Comparison of ENCODE assay signal across 8 cellular contexts in the genomic region with DNA sequence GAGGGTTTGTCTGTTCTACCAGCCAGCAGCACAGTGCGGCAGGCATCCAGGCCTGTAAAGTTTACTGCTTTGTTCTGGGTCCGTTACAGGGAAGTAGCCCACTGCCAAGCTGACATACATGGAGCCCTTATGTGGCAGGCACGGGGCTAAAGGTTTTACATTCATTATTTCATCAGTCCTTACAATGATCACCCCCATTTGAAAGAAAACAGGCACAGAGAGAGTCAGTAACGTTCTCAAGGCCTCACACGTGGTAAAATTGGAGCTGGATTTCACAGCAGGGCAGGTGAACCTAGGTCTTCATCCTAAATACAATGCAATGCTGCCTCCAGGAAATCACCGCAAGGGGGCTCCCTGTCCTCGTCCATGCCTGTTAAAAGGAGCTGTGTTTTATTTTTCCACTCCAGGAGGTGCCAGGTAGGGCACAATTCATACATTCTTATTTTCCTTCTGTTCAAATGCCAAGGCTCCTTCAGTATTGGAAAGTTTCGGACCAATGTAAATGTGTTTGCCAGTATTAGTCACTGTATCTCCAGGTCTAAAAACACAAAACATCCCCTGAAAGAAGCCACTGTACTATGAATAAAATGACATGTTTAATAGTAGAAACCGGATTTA.
A peak's percentile ranks its signal among the peaks of the same experiment; 100 is the strongest.
DNase-seq lines count a peak whose midpoint lies in the region; ATAC-seq and TF ChIP-seq lines count a peak whose summit lies in the region.

No MANE protein-coding gene starts in this region.

- H3K4me2 ChIP-seq in mammary epithelial cell (ENCODE audit: insufficient read depth, low read depth, low read length), result no peak overlapping the region

- no peak for DNase-seq in Right ventricle myocardium inferior (ENCODE audit: missing footprints)
- no peak for DNase-seq in cardiac septum (ENCODE audit: low spot score)
- DNase-seq in HPDE6-E6E7 (ENCODE audit: extremely low spot score), result peak; percentile 50
- peak; percentile 60 for DNase-seq in RKO (ENCODE audit: low spot score)
- peak; percentile 54 for DNase-seq in mammary epithelial cell
- peak; percentile 53 for DNase-seq in kidney glomerular epithelial cell (lab: John Stamatoyannopoulos, UW)
- DNase-seq in stimulated activated CD8-positive, alpha-beta memory T cell treated with anti-CD3 and anti-CD28 coated beads, Interleukin-12 subunit alpha, Interleukin-12 subunit beta, amount 100 ng/mL, for 24 hours (ENCODE audit: extremely low read depth), result peak; percentile 8

- 19% methylated on average over 6 of the region's 9 CpGs for WGBS in mammary epithelial cell (ENCODE audit: low coverage, missing lambda C conversion rate)

- in situ Hi-C loops in mammary epithelial cell (cut with MboI; ENCODE audit: low sequenced_read_pairs in 2 of 2), result loop anchor here (10.0 to 25.0 kb wide), 2 partner anchors 331 to 349 kb away; no protein-coding TSS in a partner anchor

- no peaks in the 10 kb centered on the region for H4K20me1 ChIP-seq in mammary epithelial cell (ENCODE audit: insufficient read depth, low read length)

- peak; percentile 67 for ATAC-seq in Right ventricle myocardium inferior
- ATAC-seq in HG03095 (IDR thresholded peaks at IDR 0.05; ENCODE audit: unreplicated experiment), result no peak

- CTCF ChIA-PET in mammary epithelial cell (lab: Charles Lee; ENCODE audit: low non-redundant PET), result interaction anchor here (0.5 to 0.8 kb wide), 6 partner anchors 11 to 327 kb away, joined by 3 to 7 read pairs (median 4); no protein-coding TSS in a partner anchor

- H3K27ac ChIP-seq in mammary epithelial cell (ENCODE audit: insufficient read depth, low read depth, low read length), result no peak overlapping the region

- intact Hi-C loops in Right ventricle myocardium inferior (cut with DNase I) (loop anchor here (1.0 to 5.0 kb wide), 4 partner anchors 74 to 345 kb away; no protein-coding TSS in a partner anchor), cardiac septum (cut with DNase I) (loop anchor here (2.0 to 5.0 kb wide), 3 partner anchors 69 to 346 kb away; no protein-coding TSS in a partner anchor), mammary epithelial cell (cut with micrococcal nuclease) (loop anchor here (1.0 to 10.0 kb wide), 4 partner anchors 71 to 345 kb away; no protein-coding TSS in a partner anchor)

- no peaks in the 10 kb centered on the region for H3K36me3 ChIP-seq in mammary epithelial cell (ENCODE audit: insufficient read depth, low read length)

- no peak overlapping the region for H3K4me3 ChIP-seq in mammary epithelial cell (replicated peaks in 1 of 3; ENCODE audit: insufficient read depth in 1 of 3, low read depth in 2 of 3, low read length in 3 of 3)

- no TSS peak for BruUV-seq in mammary epithelial cell (replicated peaks; lab: Mats Ljungman, UMichigan)

- no peak overlapping the region for H2AFZ ChIP-seq in mammary epithelial cell (ENCODE audit: low read depth, low read length)

- H3K79me2 ChIP-seq in mammary epithelial cell (ENCODE audit: insufficient read depth, low read length), result no peaks in the 10 kb centered on the region

- peaks cover 4% of the 10 kb centered on the region for H3K9me3 ChIP-seq in mammary epithelial cell (replicated peaks; ENCODE audit: insufficient read depth, low read length)

- dilution Hi-C loops in mammary epithelial cell (cut with HindIII; ENCODE audit: low sequenced_read_pairs), result no loop called here

- no peaks in the 10 kb centered on the region for H3K4me1 ChIP-seq in mammary epithelial cell (ENCODE audit: insufficient read depth, low read length)

- H3K9ac ChIP-seq in mammary epithelial cell (ENCODE audit: insufficient read depth, low read length), result no peak overlapping the region

- no peaks in the 10 kb centered on the region for H3K27me3 ChIP-seq in mammary epithelial cell (ENCODE audit: insufficient read depth, low read length)

- peak; percentile 78 to 79 for TF ChIP-seq CTCF in mammary epithelial cell (conservative IDR thresholded peaks at IDR 0.05 in 1 of 2, IDR thresholded peaks at IDR 0.05 in 1 of 2; ENCODE audit: extremely low read depth in 1 of 2, insufficient read depth in 1 of 2, low read depth in 1 of 2, low read length in 2 of 2)

Comparison
In these comparisons a context has a peak if more than half of its experiments do, and no peak if none do; other contexts are left out.
1. DNase-seq: peak in HPDE6-E6E7 (single experiment), RKO (single experiment), mammary epithelial cell (single experiment), kidney glomerular epithelial cell (single experiment) and stimulated activated CD8-positive, alpha-beta memory T cell treated with anti-CD3 and anti-CD28 coated beads, Interleukin-12 subunit alpha, Interleukin-12 subunit beta, amount 100 ng/mL, for 24 hours (single experiment); none in Right ventricle myocardium inferior (single experiment) and cardiac septum (single experiment).